ENCODE assay signal across 8 cellular contexts in genomic region chr3:190321789-190322603, GRCh38. TPM values are rescaled to one million over a fixed set of nuclear protein-coding genes. Genes with fewer than 3 reads are reported as not detected.
DNase-seq lines count a peak whose midpoint lies in the region; ATAC-seq and TF ChIP-seq lines count a peak whose summit lies in the region.

TSS of gene CLDN1 (minus strand) at chr3:190322446. CDS start at chr3:190322206, 240 bp downstream.

- H3K27me3 Mint-ChIP-seq in MCF 10A (ENCODE audit: insufficient read depth, unreplicated experiment), result no peaks in the 10 kb centered on the region

- TF ChIP-seq CTCF in GM12874 (IDR thresholded peaks at IDR 0.05; ENCODE audit: insufficient read depth, low read depth, low read length), result peak; percentile 92
- TF ChIP-seq CTCF in MCF 10A (IDR thresholded peaks at IDR 0.05; ENCODE audit: unreplicated experiment), result peak; percentile 92

- H3K9me3 Mint-ChIP-seq in MCF 10A (ENCODE audit: unreplicated experiment), result peaks cover 5% of the 10 kb centered on the region

- peak; percentile 85 for ATAC-seq in HG02571 (IDR thresholded peaks at IDR 0.05; ENCODE audit: unreplicated experiment)

- peak within 1 kb of the TSS; percentile 95 for H3K4me3 Mint-ChIP-seq in MCF 10A (ENCODE audit: unreplicated experiment)

- BruUV-seq in MCF 10A (replicated peaks; lab: Mats Ljungman, UMichigan), result no TSS peak

- H3K36me3 Mint-ChIP-seq in MCF 10A (ENCODE audit: insufficient read depth, unreplicated experiment), result peaks cover 34% of the 10 kb centered on the region

- H3K4me3 ChIP-seq in iPS-11a (ENCODE audit: low read depth, low read length) (peak within 1 kb of the TSS; percentile 61), skeletal muscle cell (ENCODE audit: low read depth, low read length) (peak within 1 kb of the TSS; percentile 55)

- CTCF ChIA-PET in MCF 10A (lab: Yijun Ruan, JAX), result interaction anchor here (0.6 to 11.2 kb wide), 39 partner anchors 9 to 728 kb away, joined by 3 to 195 read pairs (median 5); no protein-coding TSS in a partner anchor

- peak; percentile 1 for DNase-seq in NCI-H1092 treated with DMSO at 0.1 percent for 48 hours (lab: John Stamatoyannopoulos, UW)
- peak; percentile 69 for DNase-seq in UCSD-AML1 (lab: John Stamatoyannopoulos, UW; ENCODE audit: unreplicated experiment)
- peak; percentile 84 for DNase-seq in MCF 10A (ENCODE audit: unreplicated experiment)
- no peak for DNase-seq in skeletal muscle cell (ENCODE audit: low read depth)
- no peak for DNase-seq in OCI-M2 (lab: John Stamatoyannopoulos, UW; ENCODE audit: unreplicated experiment)

- POLR2A ChIA-PET in MCF 10A (lab: Yijun Ruan, JAX), result interaction anchor here (0.5 to 11.9 kb wide), 41 partner anchors 9 to 809 kb away, joined by 3 to 215 read pairs (median 6); partner anchors contain the start of genes IL1RAP and P3H2

- intact Hi-C loops in MCF 10A (cut with micrococcal nuclease), result loop anchor here (1.0 to 5.0 kb wide), 8 partner anchors 62 to 361 kb away; partner anchors contain the start of gene P3H2

- peak within 1 kb of the TSS; percentile 96 for H3K27ac Mint-ChIP-seq in MCF 10A (ENCODE audit: low read depth, unreplicated experiment)

- peaks cover 51% of the 10 kb centered on the region for H3K4me1 Mint-ChIP-seq in MCF 10A (ENCODE audit: insufficient read depth, unreplicated experiment)

RNA-seq across cellular contexts. Expression of gene CLDN1, which starts in this region (rescaled TPM):
- total RNA-seq in MCF 10A (2022), result 197 and 263 TPM in 2 replicates

Comparison
In these comparisons a context has a peak if more than half of its experiments do, and no peak if none do; other contexts are left out.
1. DNase-seq: peak in NCI-H1092 treated with DMSO at 0.1 percent for 48 hours (single experiment), UCSD-AML1 (single experiment) and MCF 10A (single experiment); none in skeletal muscle cell (single experiment) and OCI-M2 (single experiment).